ENCODE assay signal across 8 cellular contexts in the genomic region with DNA sequence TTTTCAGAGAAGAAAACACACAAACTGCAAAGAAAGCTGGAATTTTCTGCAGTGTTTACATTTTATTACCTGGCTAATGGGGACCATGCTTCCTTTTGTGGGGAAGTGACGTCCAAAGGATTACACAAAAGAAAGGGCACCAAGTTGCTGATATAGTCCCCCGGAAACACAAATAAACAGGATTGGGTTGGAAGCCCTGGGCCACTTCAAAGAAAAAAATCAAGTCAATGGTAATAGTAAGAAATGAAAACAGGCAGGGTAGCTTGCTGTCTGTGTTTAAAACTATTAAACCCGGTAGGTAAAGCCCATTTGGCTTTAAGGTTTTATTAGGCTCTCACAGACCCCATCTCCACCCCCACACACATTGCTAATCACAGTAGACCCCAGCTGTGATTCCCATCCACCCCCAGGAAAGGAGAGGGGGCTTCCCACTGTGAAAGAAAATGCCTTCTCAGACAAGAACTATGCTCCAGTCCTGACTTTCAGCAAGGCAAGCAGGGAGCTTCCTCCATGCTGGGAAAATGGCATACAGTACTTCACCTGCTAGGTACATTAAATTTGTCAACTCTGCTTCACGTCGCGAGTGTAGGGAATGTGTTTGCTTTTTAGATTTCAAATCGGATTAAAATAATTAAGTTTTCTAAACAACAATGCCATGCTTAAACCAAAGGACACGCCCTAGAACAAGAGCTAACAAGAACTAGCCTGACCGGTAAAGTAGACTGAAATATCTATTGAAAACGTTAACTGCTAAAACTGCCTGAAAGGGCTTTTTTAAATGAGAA. TPM values are rescaled to one million over a fixed set of nuclear protein-coding genes. Genes with fewer than 3 reads are reported as not detected.
DNase-seq lines count a peak whose midpoint lies in the region; ATAC-seq and TF ChIP-seq lines count a peak whose summit lies in the region.

No MANE protein-coding gene starts in this region.

- peaks cover 4% of the 10 kb centered on the region for H3F3A ChIP-seq in SK-N-SH (replicated peaks; ENCODE audit: insufficient read depth)

- no peaks in the 10 kb centered on the region for H3K9me3 ChIP-seq in colonic mucosa
- no peaks in the 10 kb centered on the region for H3K9me3 ChIP-seq in mucosa of descending colon
- H3K9me3 ChIP-seq in SK-N-SH, result no peaks in the 10 kb centered on the region

- TF ChIP-seq RAD21 in SK-N-SH (IDR thresholded peaks at IDR 0.05; ENCODE audit: low read length), result no peak

- no peak overlapping the region for H2AFZ ChIP-seq in SK-N-SH (ENCODE audit: low read depth)

- H3K9me2 ChIP-seq in SK-N-SH, result no peaks in the 10 kb centered on the region

- TF ChIP-seq CTCF in colonic mucosa (IDR thresholded peaks at IDR 0.05) (no peak), mucosa of descending colon (IDR thresholded peaks at IDR 0.05) (no peak), SK-N-SH (IDR thresholded peaks at IDR 0.05) (no peak)

- peak; percentile 17 for DNase-seq in EH (ENCODE audit: low read depth)
- peak; percentile 21 for DNase-seq in NCI-H2171 (lab: John Stamatoyannopoulos, UW)
- peak; percentile 40 for DNase-seq in colonic mucosa
- peak in 1 of 3 donors; percentile 40 for DNase-seq in mucosa of descending colon
- no peak for DNase-seq in NCI-H1436 treated with DMSO at 0.1 percent for 48 hours (lab: John Stamatoyannopoulos, UW)
- DNase-seq in posterior cingulate gyrus, result no peak
- DNase-seq in SK-N-SH, result no peak

- no peaks in the 10 kb centered on the region for H3K79me2 ChIP-seq in SK-N-SH (ENCODE audit: insufficient read depth)

- 4% methylated on average over 10 of the region's 10 CpGs for WGBS in SK-N-SH (ENCODE audit: low lambda C conversion rate)

- POLR2A ChIA-PET in SK-N-SH (lab: Yijun Ruan, JAX), result no interaction called here

- H3K27ac ChIP-seq in colonic mucosa (peak overlapping the region; percentile 98), SK-N-SH (ENCODE audit: low read depth in 2 of 2, low read length in 1 of 2) (no peak overlapping the region)

- H3K4me1 ChIP-seq in colonic mucosa, result peaks cover 9% of the 10 kb centered on the region
- H3K4me1 ChIP-seq in mucosa of descending colon (ENCODE audit: low read depth), result peaks cover 6% of the 10 kb centered on the region
- no peaks in the 10 kb centered on the region for H3K4me1 ChIP-seq in SK-N-SH (ENCODE audit: control insufficient read depth in 1 of 2, insufficient read depth in 2 of 2, low read depth in 1 of 2, low read length in 1 of 2)

- TF ChIP-seq EP300 in SK-N-SH (IDR thresholded peaks at IDR 0.05; ENCODE audit: borderline replicate concordance in 1 of 2, low read depth in 1 of 2, low read length in 1 of 2), result no peak

- no peaks in the 10 kb centered on the region for H3K27me3 ChIP-seq in colonic mucosa
- H3K27me3 ChIP-seq in SK-N-SH (ENCODE audit: insufficient read depth), result peaks cover 39% of the 10 kb centered on the region

- CTCF ChIA-PET in SK-N-SH (lab: Yijun Ruan, JAX), result interaction anchor here (1.0 to 3.9 kb wide), 4 partner anchors 9 to 415 kb away, joined by 3 to 33 read pairs (median 4); no protein-coding TSS in a partner anchor

- ATAC-seq in mucosa of descending colon, result no peak
- ATAC-seq in GM18861 (IDR thresholded peaks at IDR 0.05; ENCODE audit: unreplicated experiment), result no peak

- intact Hi-C loops in colonic mucosa (cut with DNase I) (loop anchor here (10.0 kb wide), 1 partner anchor 401 kb away; no protein-coding TSS in a partner anchor), mucosa of descending colon (cut with DNase I, micrococcal nuclease) (loop anchor here in 1 of 2 donors (5.0 kb wide), 1 partner anchor 104 kb away; no protein-coding TSS in a partner anchor), posterior cingulate gyrus (cut with DNase I) (loop anchor here (5.0 kb wide), 1 partner anchor 399 kb away; no protein-coding TSS in a partner anchor)

- no peaks in the 10 kb centered on the region for H4K20me1 ChIP-seq in SK-N-SH (ENCODE audit: insufficient read depth)

- peak overlapping the region; percentile 79 for H3K4me3 ChIP-seq in colonic mucosa
- peak overlapping the region; percentile 76 for H3K4me3 ChIP-seq in mucosa of descending colon
- H3K4me3 ChIP-seq in SK-N-SH (ENCODE audit: low read depth in 2 of 2, low read length in 1 of 2), result no peak overlapping the region

- no peak overlapping the region for H3K4me2 ChIP-seq in SK-N-SH

- H3K36me3 ChIP-seq in colonic mucosa, result no peaks in the 10 kb centered on the region
- no peaks in the 10 kb centered on the region for H3K36me3 ChIP-seq in mucosa of descending colon (ENCODE audit: low read depth)
- H3K36me3 ChIP-seq in SK-N-SH (replicated peaks in 1 of 2; ENCODE audit: control insufficient read depth in 1 of 2, insufficient read depth in 2 of 2, low read length in 1 of 2), result no peaks in the 10 kb centered on the region

- peak overlapping the region; percentile 68 to 86 for H3K9ac ChIP-seq in colonic mucosa (ENCODE audit: low read depth in 2 of 2, low read length in 2 of 2)
- H3K9ac ChIP-seq in SK-N-SH, result no peak overlapping the region

TF ChIP-seq in SK-N-SH, 30 proteins besides CTCF, POLR2A, EP300 and RAD21:
- TF ChIP-seq FOXJ3 (CRISPR knock-in tag; IDR thresholded peaks at IDR 0.05) (no peak), MXI1 (IDR thresholded peaks at IDR 0.05; ENCODE audit: low read depth, low read length) (no peak)
- TF ChIP-seq, protein P1, sequence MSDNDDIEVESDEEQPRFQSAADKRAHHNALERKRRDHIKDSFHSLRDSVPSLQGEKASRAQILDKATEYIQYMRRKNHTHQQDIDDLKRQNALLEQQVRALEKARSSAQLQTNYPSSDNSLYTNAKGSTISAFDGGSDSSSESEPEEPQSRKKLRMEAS (IDR thresholded peaks at IDR 0.05; ENCODE audit: low read depth), result no peak
TF ChIP-seq in SK-N-SH: peak in this region for 0.

RNA-seq across cellular contexts. Expression of a gene that starts 1.1 kb away (rescaled TPM):
- total RNA-seq in colonic mucosa (10 to 100 TPM; 64.6 to 78.4 TPM), mucosa of descending colon (10 to 100 TPM; 47.9 to 72.9 (median 60.3) TPM)
- 0.02 TPM in 1 of 2 replicates, not detected in the other for polyA plus RNA-seq in SK-N-SH (2012; rRNA removed)
- polyA plus RNA-seq in SK-N-SH (2012; cell fraction: cytosol; rRNA removed), result 0.01 TPM in 2 replicates
- not detected in 2 replicates for polyA plus RNA-seq in SK-N-SH (2012; cell fraction: nucleus; rRNA removed)

RNA-seq across cellular contexts. Expression of a gene that starts 55.7 kb away (rescaled TPM):
- total RNA-seq in colonic mucosa (10 to 100 TPM; 22.2 to 23.8 TPM), mucosa of descending colon (10 to 100 TPM; 10.1 to 24.3 (median 21.1) TPM)
- polyA plus RNA-seq in SK-N-SH (2012; rRNA removed), result not detected in 2 replicates
- polyA plus RNA-seq in SK-N-SH (2012; cell fraction: cytosol; rRNA removed), result under 0.01 TPM in 2 replicates
- polyA plus RNA-seq in SK-N-SH (2012; cell fraction: nucleus; rRNA removed), result under 0.01 TPM in 1 of 2 replicates, not detected in the other

Comparison
In these comparisons a context has a peak if more than half of its experiments do, and no peak if none do; other contexts are left out.
1. DNase-seq: peak in EH (single experiment), NCI-H2171 (single experiment) and colonic mucosa (single experiment); none in NCI-H1436 treated with DMSO at 0.1 percent for 48 hours (single experiment), posterior cingulate gyrus (0 of 10) and SK-N-SH (single experiment).
2. H3K4me3 ChIP-seq: peak in colonic mucosa (single experiment) and mucosa of descending colon (single experiment); none in SK-N-SH (0 of 2).